1 cellular context compared by ENCODE assay signal in the genomic region with DNA sequence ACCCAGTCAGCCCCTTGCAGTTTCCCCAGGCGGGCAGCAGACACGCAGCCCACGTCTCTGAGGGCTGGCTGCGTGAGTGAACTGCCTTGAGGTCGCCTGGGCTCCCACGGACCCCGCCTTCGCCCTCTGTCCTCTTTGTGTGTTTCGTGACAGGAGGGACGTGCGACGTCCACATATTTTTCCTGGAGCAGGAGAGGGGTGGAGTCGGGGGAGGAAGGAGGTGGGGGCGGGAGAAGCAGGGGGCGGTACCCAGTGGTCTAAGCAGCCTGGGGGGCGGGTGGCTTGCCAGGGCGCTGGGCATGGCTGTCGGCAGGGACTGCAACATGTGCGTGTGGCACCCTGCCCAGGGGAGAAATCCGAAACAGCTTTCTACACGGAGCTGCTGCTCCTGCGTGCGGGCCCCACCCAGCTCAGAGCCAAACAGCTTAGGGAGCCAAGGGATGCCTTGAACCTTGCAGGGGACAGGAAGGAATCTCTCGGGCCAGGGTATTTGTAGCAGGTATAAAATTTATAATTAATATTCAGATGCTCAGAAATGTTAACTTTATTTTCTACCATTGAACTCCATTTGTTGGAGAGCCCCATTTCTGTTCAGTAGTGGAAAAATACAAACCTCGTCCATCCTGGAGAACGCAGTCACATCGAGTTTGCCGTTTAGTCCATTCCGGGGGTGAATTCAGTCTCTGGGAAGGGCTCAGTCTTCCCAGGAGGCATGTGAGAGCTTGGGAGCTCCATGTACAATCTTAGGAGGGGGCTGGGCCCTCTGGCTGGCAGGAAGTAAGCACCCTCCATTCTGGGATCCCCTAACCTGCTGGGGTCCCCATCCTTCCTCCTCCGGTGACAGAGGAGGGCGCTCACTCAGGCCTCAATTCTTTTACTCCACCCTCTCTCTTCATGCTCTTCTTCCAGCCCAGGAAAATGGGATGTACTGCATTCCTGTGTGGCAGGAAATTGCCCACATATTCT.
A peak's percentile ranks its signal among the peaks of the same experiment; 100 is the strongest.
TF ChIP-seq lines count a peak whose summit lies in the region.

No MANE protein-coding gene starts in this region.

TF ChIP-seq in HEK293, 187 proteins besides CTCF, POLR2A, EP300 and RAD21 (continued from another document):
- TF ChIP-seq, protein P1, sequence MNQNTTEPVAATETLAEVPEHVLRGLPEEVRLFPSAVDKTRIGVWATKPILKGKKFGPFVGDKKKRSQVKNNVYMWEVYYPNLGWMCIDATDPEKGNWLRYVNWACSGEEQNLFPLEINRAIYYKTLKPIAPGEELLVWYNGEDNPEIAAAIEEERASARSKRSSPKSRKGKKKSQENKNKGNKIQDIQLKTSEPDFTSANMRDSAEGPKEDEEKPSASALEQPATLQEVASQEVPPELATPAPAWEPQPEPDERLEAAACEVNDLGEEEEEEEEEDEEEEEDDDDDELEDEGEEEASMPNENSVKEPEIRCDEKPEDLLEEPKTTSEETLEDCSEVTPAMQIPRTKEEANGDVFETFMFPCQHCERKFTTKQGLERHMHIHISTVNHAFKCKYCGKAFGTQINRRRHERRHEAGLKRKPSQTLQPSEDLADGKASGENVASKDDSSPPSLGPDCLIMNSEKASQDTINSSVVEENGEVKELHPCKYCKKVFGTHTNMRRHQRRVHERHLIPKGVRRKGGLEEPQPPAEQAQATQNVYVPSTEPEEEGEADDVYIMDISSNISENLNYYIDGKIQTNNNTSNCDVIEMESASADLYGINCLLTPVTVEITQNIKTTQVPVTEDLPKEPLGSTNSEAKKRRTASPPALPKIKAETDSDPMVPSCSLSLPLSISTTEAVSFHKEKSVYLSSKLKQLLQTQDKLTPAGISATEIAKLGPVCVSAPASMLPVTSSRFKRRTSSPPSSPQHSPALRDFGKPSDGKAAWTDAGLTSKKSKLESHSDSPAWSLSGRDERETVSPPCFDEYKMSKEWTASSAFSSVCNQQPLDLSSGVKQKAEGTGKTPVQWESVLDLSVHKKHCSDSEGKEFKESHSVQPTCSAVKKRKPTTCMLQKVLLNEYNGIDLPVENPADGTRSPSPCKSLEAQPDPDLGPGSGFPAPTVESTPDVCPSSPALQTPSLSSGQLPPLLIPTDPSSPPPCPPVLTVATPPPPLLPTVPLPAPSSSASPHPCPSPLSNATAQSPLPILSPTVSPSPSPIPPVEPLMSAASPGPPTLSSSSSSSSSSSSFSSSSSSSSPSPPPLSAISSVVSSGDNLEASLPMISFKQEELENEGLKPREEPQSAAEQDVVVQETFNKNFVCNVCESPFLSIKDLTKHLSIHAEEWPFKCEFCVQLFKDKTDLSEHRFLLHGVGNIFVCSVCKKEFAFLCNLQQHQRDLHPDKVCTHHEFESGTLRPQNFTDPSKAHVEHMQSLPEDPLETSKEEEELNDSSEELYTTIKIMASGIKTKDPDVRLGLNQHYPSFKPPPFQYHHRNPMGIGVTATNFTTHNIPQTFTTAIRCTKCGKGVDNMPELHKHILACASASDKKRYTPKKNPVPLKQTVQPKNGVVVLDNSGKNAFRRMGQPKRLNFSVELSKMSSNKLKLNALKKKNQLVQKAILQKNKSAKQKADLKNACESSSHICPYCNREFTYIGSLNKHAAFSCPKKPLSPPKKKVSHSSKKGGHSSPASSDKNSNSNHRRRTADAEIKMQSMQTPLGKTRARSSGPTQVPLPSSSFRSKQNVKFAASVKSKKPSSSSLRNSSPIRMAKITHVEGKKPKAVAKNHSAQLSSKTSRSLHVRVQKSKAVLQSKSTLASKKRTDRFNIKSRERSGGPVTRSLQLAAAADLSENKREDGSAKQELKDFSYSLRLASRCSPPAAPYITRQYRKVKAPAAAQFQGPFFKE (tag by site-specific recombination; IDR thresholded peaks at IDR 0.05; ENCODE audit: borderline replicate concordance), result no peak
- TF ChIP-seq GLIS2 (tag by site-specific recombination; IDR thresholded peaks at IDR 0.05), result peak; percentile 75
- TF ChIP-seq REPIN1 (tag by site-specific recombination; IDR thresholded peaks at IDR 0.05; ENCODE audit: low read depth), result no peak
- TF ChIP-seq, protein P2, sequence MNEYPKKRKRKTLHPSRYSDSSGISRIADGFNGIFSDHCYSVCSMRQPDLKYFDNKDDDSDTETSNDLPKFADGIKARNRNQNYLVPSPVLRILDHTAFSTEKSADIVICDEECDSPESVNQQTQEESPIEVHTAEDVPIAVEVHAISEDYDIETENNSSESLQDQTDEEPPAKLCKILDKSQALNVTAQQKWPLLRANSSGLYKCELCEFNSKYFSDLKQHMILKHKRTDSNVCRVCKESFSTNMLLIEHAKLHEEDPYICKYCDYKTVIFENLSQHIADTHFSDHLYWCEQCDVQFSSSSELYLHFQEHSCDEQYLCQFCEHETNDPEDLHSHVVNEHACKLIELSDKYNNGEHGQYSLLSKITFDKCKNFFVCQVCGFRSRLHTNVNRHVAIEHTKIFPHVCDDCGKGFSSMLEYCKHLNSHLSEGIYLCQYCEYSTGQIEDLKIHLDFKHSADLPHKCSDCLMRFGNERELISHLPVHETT (tag by site-specific recombination; IDR thresholded peaks at IDR 0.05), result no peak
- TF ChIP-seq, protein P3, sequence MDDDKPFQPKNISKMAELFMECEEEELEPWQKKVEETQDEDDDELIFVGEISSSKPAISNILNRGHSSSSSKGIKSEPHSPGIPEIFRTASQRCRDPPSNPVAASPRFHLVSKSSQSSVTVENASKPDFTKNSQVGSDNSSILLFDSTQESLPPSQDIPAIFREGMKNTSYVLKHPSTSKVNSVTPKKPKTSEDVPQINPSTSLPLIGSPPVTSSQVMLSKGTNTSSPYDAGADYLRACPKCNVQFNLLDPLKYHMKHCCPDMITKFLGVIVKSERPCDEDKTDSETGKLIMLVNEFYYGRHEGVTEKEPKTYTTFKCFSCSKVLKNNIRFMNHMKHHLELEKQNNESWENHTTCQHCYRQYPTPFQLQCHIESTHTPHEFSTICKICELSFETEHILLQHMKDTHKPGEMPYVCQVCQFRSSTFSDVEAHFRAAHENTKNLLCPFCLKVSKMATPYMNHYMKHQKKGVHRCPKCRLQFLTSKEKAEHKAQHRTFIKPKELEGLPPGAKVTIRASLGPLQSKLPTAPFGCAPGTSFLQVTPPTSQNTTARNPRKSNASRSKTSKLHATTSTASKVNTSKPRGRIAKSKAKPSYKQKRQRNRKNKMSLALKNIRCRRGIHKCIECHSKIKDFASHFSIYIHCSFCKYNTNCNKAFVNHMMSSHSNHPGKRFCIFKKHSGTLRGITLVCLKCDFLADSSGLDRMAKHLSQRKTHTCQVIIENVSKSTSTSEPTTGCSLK (tag by site-specific recombination; IDR thresholded peaks at IDR 0.05), result no peak
- TF ChIP-seq ZNF529 (tag by site-specific recombination; IDR thresholded peaks at IDR 0.05; ENCODE audit: insufficient replicate concordance), result no peak
- TF ChIP-seq MZF1 (tag by site-specific recombination; IDR thresholded peaks at IDR 0.05; ENCODE audit: borderline replicate concordance), result no peak
- no peak for TF ChIP-seq ZNF560 (tag by site-specific recombination; IDR thresholded peaks at IDR 0.05; ENCODE audit: borderline replicate concordance)
- TF ChIP-seq MEIS1 (CRISPR knock-in tag; IDR thresholded peaks at IDR 0.05; ENCODE audit: borderline replicate concordance), result no peak
- TF ChIP-seq RBAK (tag by site-specific recombination; IDR thresholded peaks at IDR 0.05), result no peak
- TF ChIP-seq ZBTB48 (tag by site-specific recombination; IDR thresholded peaks at IDR 0.05), result peak; percentile 89
- TF ChIP-seq ZNF202 (tag by site-specific recombination; IDR thresholded peaks at IDR 0.05; ENCODE audit: borderline replicate concordance), result no peak
- TF ChIP-seq, protein P4, sequence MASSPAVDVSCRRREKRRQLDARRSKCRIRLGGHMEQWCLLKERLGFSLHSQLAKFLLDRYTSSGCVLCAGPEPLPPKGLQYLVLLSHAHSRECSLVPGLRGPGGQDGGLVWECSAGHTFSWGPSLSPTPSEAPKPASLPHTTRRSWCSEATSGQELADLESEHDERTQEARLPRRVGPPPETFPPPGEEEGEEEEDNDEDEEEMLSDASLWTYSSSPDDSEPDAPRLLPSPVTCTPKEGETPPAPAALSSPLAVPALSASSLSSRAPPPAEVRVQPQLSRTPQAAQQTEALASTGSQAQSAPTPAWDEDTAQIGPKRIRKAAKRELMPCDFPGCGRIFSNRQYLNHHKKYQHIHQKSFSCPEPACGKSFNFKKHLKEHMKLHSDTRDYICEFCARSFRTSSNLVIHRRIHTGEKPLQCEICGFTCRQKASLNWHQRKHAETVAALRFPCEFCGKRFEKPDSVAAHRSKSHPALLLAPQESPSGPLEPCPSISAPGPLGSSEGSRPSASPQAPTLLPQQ (tag by site-specific recombination; IDR thresholded peaks at IDR 0.05), result peak; percentile 98
- TF ChIP-seq ZNF239 (tag by site-specific recombination; IDR thresholded peaks at IDR 0.05), result no peak
- TF ChIP-seq, protein P5, sequence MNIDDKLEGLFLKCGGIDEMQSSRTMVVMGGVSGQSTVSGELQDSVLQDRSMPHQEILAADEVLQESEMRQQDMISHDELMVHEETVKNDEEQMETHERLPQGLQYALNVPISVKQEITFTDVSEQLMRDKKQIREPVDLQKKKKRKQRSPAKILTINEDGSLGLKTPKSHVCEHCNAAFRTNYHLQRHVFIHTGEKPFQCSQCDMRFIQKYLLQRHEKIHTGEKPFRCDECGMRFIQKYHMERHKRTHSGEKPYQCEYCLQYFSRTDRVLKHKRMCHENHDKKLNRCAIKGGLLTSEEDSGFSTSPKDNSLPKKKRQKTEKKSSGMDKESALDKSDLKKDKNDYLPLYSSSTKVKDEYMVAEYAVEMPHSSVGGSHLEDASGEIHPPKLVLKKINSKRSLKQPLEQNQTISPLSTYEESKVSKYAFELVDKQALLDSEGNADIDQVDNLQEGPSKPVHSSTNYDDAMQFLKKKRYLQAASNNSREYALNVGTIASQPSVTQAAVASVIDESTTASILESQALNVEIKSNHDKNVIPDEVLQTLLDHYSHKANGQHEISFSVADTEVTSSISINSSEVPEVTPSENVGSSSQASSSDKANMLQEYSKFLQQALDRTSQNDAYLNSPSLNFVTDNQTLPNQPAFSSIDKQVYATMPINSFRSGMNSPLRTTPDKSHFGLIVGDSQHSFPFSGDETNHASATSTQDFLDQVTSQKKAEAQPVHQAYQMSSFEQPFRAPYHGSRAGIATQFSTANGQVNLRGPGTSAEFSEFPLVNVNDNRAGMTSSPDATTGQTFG (tag by site-specific recombination; IDR thresholded peaks at IDR 0.05; ENCODE audit: borderline replicate concordance), result no peak
- TF ChIP-seq KLF8 (tag by site-specific recombination; IDR thresholded peaks at IDR 0.05), result no peak
- TF ChIP-seq ZNF221 (tag by site-specific recombination; IDR thresholded peaks at IDR 0.05; ENCODE audit: borderline replicate concordance), result no peak
- TF ChIP-seq ZNF274 (IDR thresholded peaks at IDR 0.05; ENCODE audit: low read length), result no peak
- no peak for TF ChIP-seq ZNF274 (tag by site-specific recombination; IDR thresholded peaks at IDR 0.05; ENCODE audit: borderline replicate concordance)
- TF ChIP-seq ZNF266 (tag by site-specific recombination; IDR thresholded peaks at IDR 0.05; ENCODE audit: low read depth), result no peak
- no peak for TF ChIP-seq ZBTB20 (tag by site-specific recombination; IDR thresholded peaks at IDR 0.05)
- TF ChIP-seq ZNF19 (tag by site-specific recombination; IDR thresholded peaks at IDR 0.05; ENCODE audit: low read depth), result no peak
- TF ChIP-seq ZNF24 (tag by site-specific recombination; IDR thresholded peaks at IDR 0.05), result no peak
